30 cellular contexts compared by ENCODE assay signal in the genomic region with DNA sequence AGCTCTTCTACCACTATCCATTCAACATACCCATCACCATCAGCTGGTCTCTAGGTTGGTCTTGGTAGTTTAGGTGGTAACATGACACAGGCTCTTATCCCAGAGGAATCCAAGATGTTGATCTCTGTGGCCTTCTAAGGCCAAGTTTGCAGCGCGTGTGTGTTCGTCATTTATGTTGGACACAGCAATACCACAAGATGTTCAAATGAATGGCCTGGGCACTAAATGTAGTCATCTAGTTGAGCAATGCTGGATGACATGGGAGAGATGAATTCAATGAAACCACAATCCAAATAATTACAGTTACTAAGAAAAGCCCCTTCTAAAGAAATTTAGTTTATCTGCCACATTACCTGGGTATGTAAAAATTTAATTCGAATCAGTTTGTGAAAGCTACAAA.
"Had no signal": no experiment of that assay in that cellular context is flagged by ENCODE, and none has a peak within 500 bp of the region (broad histone marks: within the 10 kb centered on the region; RNA-seq: fewer than 3 reads in every experiment).

No MANE protein-coding gene starts in this region.

- H3K4me3 ChIP-seq: neural progenitor cell, ovary, psoas muscle, skin epidermis, smooth muscle cell, spleen, stomach, thoracic aorta, thyroid gland, tibial nerve, upper lobe of left lung, vagina had no signal

- H3K4me1 ChIP-seq: parathyroid adenoma, psoas muscle, spleen, stomach, thyroid gland, tibial nerve, upper lobe of left lung, vagina had no signal

- FAIRE-seq: urothelium cell line had no signal

- H3K9ac ChIP-seq: neural progenitor cell, parathyroid adenoma had no signal

- H3K36me3 Mint-ChIP-seq: neural progenitor cell; stimulated activated effector memory CD8-positive, alpha-beta T cell treated with anti-CD3 and anti-CD28 coated beads, Interleukin-12 subunit alpha, Interleukin-12 subunit beta, amount 100 ng/mL, for 72 hours; stimulated activated naive B cell treated with anti-CD40 and anti-IgM and Interleukin-4, amounts not matched to agents 10 μg/mL and 1 μg/mL and 100 μg/mL, for 72 hours had no signal

- H3K79me2 ChIP-seq: parathyroid adenoma had no signal

- H3K27ac ChIP-seq: neural progenitor cell, ovary, parathyroid adenoma, psoas muscle, skin epidermis, spleen, stomach, thoracic aorta, thyroid gland, tibial nerve, upper lobe of left lung, vagina had no signal

- H3K4me2 ChIP-seq: neural progenitor cell, smooth muscle cell had no signal

- H3K4me1 Mint-ChIP-seq: natural killer cell; nephron; neural progenitor cell; stimulated activated effector memory CD8-positive, alpha-beta T cell treated with anti-CD3 and anti-CD28 coated beads, Interleukin-12 subunit alpha, Interleukin-12 subunit beta, amount 100 ng/mL, for 72 hours; stimulated activated naive B cell treated with anti-CD40 and anti-IgM and Interleukin-4, amounts not matched to agents 10 μg/mL and 1 μg/mL and 100 μg/mL, for 72 hours had no signal

- H3K9me3 ChIP-seq: ovary, psoas muscle, thoracic aorta, thyroid gland, tibial nerve, upper lobe of left lung, vagina had no signal

- DNase-seq: natural killer cell; occipital lobe; ovary; posterior cingulate gyrus; psoas muscle; right cardiac atrium; spleen; stimulated activated CD4-positive, alpha-beta T cell treated with anti-CD3 and anti-CD28 coated beads, Interleukin-12 subunit alpha, Interleukin-12 subunit beta, amount 100 ng/mL, for 4 hours; stimulated activated CD4-positive, alpha-beta T cell treated with anti-CD3 and anti-CD28 coated beads, Interleukin-1b, Interleukin-23, amount 100 ng/mL, for 48 hours; stimulated activated CD4-positive, alpha-beta T cell treated with anti-CD3 and anti-CD28 coated beads, Interleukin-2, amount 100 ng/mL, for 48 hours; stimulated activated CD4-positive, alpha-beta T cell treated with anti-CD3 and anti-CD28 coated beads, Interleukin-4, amount 100 ng/mL, for 24 hours; stimulated activated naive B cell treated with anti-CD40 and anti-IgM and Interleukin-4, amounts not matched to agents 10 μg/mL and 1 μg/mL and 100 μg/mL, for 72 hours; stimulated activated naive CD4-positive, alpha-beta T cell treated with Interleukin-2 at 50 U/mL for 16 hours; stomach; thyroid gland; trophoblast cell; upper lobe of left lung had no signal

- H2AFZ ChIP-seq: neural progenitor cell, parathyroid adenoma had no signal

- ATAC-seq: natural killer cell; psoas muscle; right cardiac atrium; sciatic nerve; stimulated activated effector memory CD8-positive, alpha-beta T cell treated with anti-CD3 and anti-CD28 coated beads, Interleukin-12 subunit alpha, Interleukin-12 subunit beta, amount 100 ng/mL, for 72 hours; stimulated activated naive B cell treated with anti-CD40 and anti-IgM and Interleukin-4, amounts not matched to agents 10 μg/mL and 1 μg/mL and 100 μg/mL, for 72 hours had no signal

- H3K27me3 ChIP-seq: neural progenitor cell, ovary, spleen, stomach, thyroid gland, tibial nerve, upper lobe of left lung, vagina had no signal

- H3K27me3 Mint-ChIP-seq: progenitor cell of endocrine pancreas; stimulated activated naive B cell treated with anti-CD40 and anti-IgM and Interleukin-4, amounts not matched to agents 10 μg/mL and 1 μg/mL and 100 μg/mL, for 72 hours; stimulated activated naive CD8-positive, alpha-beta T cell treated with anti-CD3 and anti-CD28 coated beads, Interleukin-15, Interleukin-2, amounts not matched to agents 100 ng/mL and 50 ng/mL, for 24 hours had no signal

- H3K4me3 Mint-ChIP-seq: natural killer cell; nephron; neural progenitor cell; stimulated activated effector memory CD8-positive, alpha-beta T cell treated with anti-CD3 and anti-CD28 coated beads, Interleukin-12 subunit alpha, Interleukin-12 subunit beta, amount 100 ng/mL, for 72 hours; stimulated activated naive B cell treated with anti-CD40 and anti-IgM and Interleukin-4, amounts not matched to agents 10 μg/mL and 1 μg/mL and 100 μg/mL, for 72 hours; stimulated activated naive CD8-positive, alpha-beta T cell treated with anti-CD3 and anti-CD28 coated beads, Interleukin-15, Interleukin-2, amounts not matched to agents 100 ng/mL and 50 ng/mL, for 24 hours had no signal

- H3K36me3 ChIP-seq: neural progenitor cell, ovary, spleen, stomach, thoracic aorta, thyroid gland, tibial nerve, upper lobe of left lung, vagina had no signal

- H3K9me3 Mint-ChIP-seq: nephron had no signal

- H3K27ac Mint-ChIP-seq: natural killer cell; nephron; neural progenitor cell; progenitor cell of endocrine pancreas; stimulated activated effector memory CD8-positive, alpha-beta T cell treated with anti-CD3 and anti-CD28 coated beads, Interleukin-12 subunit alpha, Interleukin-12 subunit beta, amount 100 ng/mL, for 72 hours; stimulated activated naive B cell treated with anti-CD40 and anti-IgM and Interleukin-4, amounts not matched to agents 10 μg/mL and 1 μg/mL and 100 μg/mL, for 72 hours; stimulated activated naive CD8-positive, alpha-beta T cell treated with anti-CD3 and anti-CD28 coated beads, Interleukin-15, Interleukin-2, amounts not matched to agents 100 ng/mL and 50 ng/mL, for 24 hours had no signal
